In the genomic region with DNA sequence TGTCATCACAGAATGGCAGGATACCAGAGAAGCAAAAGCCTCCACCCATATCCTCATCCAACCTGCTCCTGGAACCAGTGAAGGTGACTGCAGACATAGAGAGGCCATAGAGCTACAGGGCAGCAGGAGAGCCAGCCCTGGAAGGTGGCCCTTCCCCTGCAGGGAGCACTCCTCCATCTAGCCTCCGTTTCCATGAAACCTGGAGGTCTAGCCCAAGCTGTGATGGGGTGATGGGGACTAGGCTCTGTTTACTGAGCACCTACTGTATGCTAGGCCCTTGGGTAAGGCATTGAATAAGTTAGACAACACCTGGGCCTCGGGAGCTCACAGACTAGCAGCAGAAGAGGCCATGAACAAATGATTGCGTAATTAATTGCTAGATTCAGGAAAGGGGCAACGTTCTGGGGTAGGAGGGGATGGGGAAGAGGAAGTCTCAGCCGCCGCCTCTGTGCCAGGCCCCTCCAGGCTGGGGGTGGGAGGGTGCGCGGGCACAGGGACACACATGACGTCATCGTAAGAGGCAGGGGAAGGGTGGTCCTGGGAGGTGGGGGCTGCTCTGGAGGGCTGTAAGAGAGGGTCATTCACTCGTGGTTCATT, we compare ENCODE assay signal across 8 cellular contexts. TPM values are rescaled to one million over a fixed set of nuclear protein-coding genes. Genes with fewer than 3 reads are reported as not detected.
A peak's percentile ranks its signal among the peaks of the same experiment; 100 is the strongest.
DNase-seq lines count a peak whose midpoint lies in the region; ATAC-seq, FAIRE-seq and TF ChIP-seq lines count a peak whose summit lies in the region.

No MANE protein-coding gene starts in this region.

- H3K27ac ChIP-seq in CD8-positive, alpha-beta T cell (ENCODE audit: low read depth, low read length): peak overlapping the region; percentile 51
- H3K27ac ChIP-seq in MM.1S (ENCODE audit: low read length) (no peak overlapping the region), small intestine (ENCODE audit: low read depth in 1 of 2, low read length in 1 of 2) (peak overlapping the region in 1 of 2 donors; percentile 46)

- peaks cover 2% of the 10 kb centered on the region for H3K36me3 Mint-ChIP-seq in CD8-positive, alpha-beta T cell

- TF ChIP-seq CTCF in CD8-positive, alpha-beta T cell (IDR thresholded peaks at IDR 0.05): no peak
- TF ChIP-seq CTCF in MM.1S (IDR thresholded peaks at IDR 0.05; ENCODE audit: low read length) (no peak), GM10266 (IDR thresholded peaks at IDR 0.05; ENCODE audit: control insufficient read depth, insufficient read depth, low read depth, missing control alignments) (no peak)

- FAIRE-seq in small intestine (lab: Jason Lieb, UNC): no peak

- peak overlapping the region; percentile 72; the same call in 1 of the 2 replicates for H2AFZ ChIP-seq in MM.1S (ENCODE audit: low read length)

- peaks cover 18% of the 10 kb centered on the region for H3K4me1 Mint-ChIP-seq in CD8-positive, alpha-beta T cell (ENCODE audit: low read depth)

- H3K4me1 ChIP-seq in CD8-positive, alpha-beta T cell (ENCODE audit: insufficient read depth, low read length): peaks cover 33% of the 10 kb centered on the region
- no peaks in the 10 kb centered on the region for H3K4me1 ChIP-seq in MM.1S (ENCODE audit: low read length)
- peaks cover 6% of the 10 kb centered on the region for H3K4me1 ChIP-seq in adipocyte (ENCODE audit: control insufficient read depth, insufficient read depth, low read length)
- H3K4me1 ChIP-seq in small intestine (ENCODE audit: control insufficient read depth in 2 of 2, insufficient read depth in 1 of 2, low read depth in 1 of 2, low read length in 1 of 2): no peaks in the 10 kb centered on the region

- intact Hi-C loops in CD8-positive, alpha-beta T cell (cut with DNase I, micrococcal nuclease): loop anchor here in 1 of 2 experiments (1.0 kb wide), 1 partner anchor 48 kb away; no protein-coding TSS in a partner anchor

- H3K9me3 Mint-ChIP-seq in CD8-positive, alpha-beta T cell: no peaks in the 10 kb centered on the region

- H3K9ac ChIP-seq in MM.1S (ENCODE audit: low read length) (no peak overlapping the region), adipocyte (ENCODE audit: low read length) (peak overlapping the region; percentile 64)

- POLR2A ChIA-PET in CD8-positive, alpha-beta T cell (lab: Charles Lee): interaction anchor here (0.6 to 2.6 kb wide), 5 partner anchors 15 to 180 kb away, joined by 3 to 14 read pairs (median 5); a partner anchor contains a TSS

- no peaks in the 10 kb centered on the region for H3K9me2 ChIP-seq in MM.1S (replicated peaks; ENCODE audit: insufficient read depth, low read length)

- peak overlapping the region; percentile 77; the same call in 1 of the 2 replicates for H3K4me2 ChIP-seq in MM.1S (ENCODE audit: low read depth, low read length)

- H3K36me3 ChIP-seq in CD8-positive, alpha-beta T cell (ENCODE audit: insufficient read depth, low read length): no peaks in the 10 kb centered on the region
- no peaks in the 10 kb centered on the region for H3K36me3 ChIP-seq in MM.1S (replicated peaks; ENCODE audit: insufficient read depth, low read length)
- H3K36me3 ChIP-seq in adipocyte (ENCODE audit: control insufficient read depth, insufficient read depth, low read length, severe bottlenecking): no peaks in the 10 kb centered on the region
- no peaks in the 10 kb centered on the region for H3K36me3 ChIP-seq in small intestine (ENCODE audit: control insufficient read depth in 2 of 2, insufficient read depth in 2 of 2, low read length in 2 of 2)

- no peaks in the 10 kb centered on the region for H3K27me3 ChIP-seq in CD8-positive, alpha-beta T cell (ENCODE audit: insufficient read depth, low read length)
- H3K27me3 ChIP-seq in MM.1S (replicated peaks; ENCODE audit: insufficient read depth, low read length) (peaks cover 17% of the 10 kb centered on the region), adipocyte (replicated peaks; ENCODE audit: control insufficient read depth, insufficient read depth, low read length) (peaks cover 7% of the 10 kb centered on the region), small intestine (ENCODE audit: control insufficient read depth in 2 of 2, insufficient read depth in 2 of 2, low read length in 2 of 2) (peaks cover 3 to 4% of the 10 kb centered on the region in 2 donors)

- CTCF ChIA-PET in CD8-positive, alpha-beta T cell (lab: Charles Lee): interaction anchor here (0.6 to 1.2 kb wide), 6 partner anchors 23 to 180 kb away, joined by 3 to 4 read pairs (median 4); a partner anchor contains a TSS

- H3K79me2 ChIP-seq in MM.1S (ENCODE audit: low read length): no peaks in the 10 kb centered on the region

- H3K4me3 Mint-ChIP-seq in CD8-positive, alpha-beta T cell: peak overlapping the region; percentile 89

- H3K27ac Mint-ChIP-seq in CD8-positive, alpha-beta T cell: peak overlapping the region; percentile 83

- WGBS in small intestine, 3 donors: 26 to 37% (median 34%) methylated on average over 11 of the region's 11 CpGs

- peak overlapping the region; percentile 64 for H3K4me3 ChIP-seq in CD8-positive, alpha-beta T cell (ENCODE audit: low read depth, low read length)
- H3K4me3 ChIP-seq in MM.1S (ENCODE audit: low read length) (peak overlapping the region; percentile 53; the same call in 1 of the 2 replicates), adipocyte (ENCODE audit: low read length) (peak overlapping the region; percentile 76), iPS-11a (ENCODE audit: low read depth, low read length) (peak overlapping the region; percentile 58), small intestine (ENCODE audit: low read depth in 1 of 2, low read length in 2 of 2) (peak overlapping the region; percentile 61 to 73)

- H3K9me3 ChIP-seq in CD8-positive, alpha-beta T cell (ENCODE audit: low read length): no peaks in the 10 kb centered on the region
- H3K9me3 ChIP-seq in MM.1S (replicated peaks; ENCODE audit: insufficient read depth, low read length): no peaks in the 10 kb centered on the region
- H3K9me3 ChIP-seq in adipocyte (ENCODE audit: control insufficient read depth, low read length): no peaks in the 10 kb centered on the region
- H3K9me3 ChIP-seq in small intestine (ENCODE audit: control insufficient read depth, low read depth): no peaks in the 10 kb centered on the region

- DNase-seq in CD8-positive, alpha-beta T cell: peak in 2 of 7 experiments; percentile 22 to 44
- no peak for DNase-seq in MM.1S
- DNase-seq in adipocyte (ENCODE audit: low read depth): no peak
- no peak for DNase-seq in small intestine
- DNase-seq in GM10266 (ENCODE audit: extremely low spot score): no peak
- no peak for DNase-seq in NCI-H1417 (lab: John Stamatoyannopoulos, UW)

- no peaks in the 10 kb centered on the region for H4K20me1 ChIP-seq in MM.1S (ENCODE audit: insufficient read depth, low read length)

- ATAC-seq in CD8-positive, alpha-beta T cell: peak; percentile 53
- ATAC-seq in GM18867 (IDR thresholded peaks at IDR 0.05; ENCODE audit: unreplicated experiment): no peak

- H3K27me3 Mint-ChIP-seq in CD8-positive, alpha-beta T cell (ENCODE audit: low read depth): peaks cover 2% of the 10 kb centered on the region

- no peaks in the 10 kb centered on the region for H3F3A ChIP-seq in MM.1S (ENCODE audit: insufficient read depth, low read length)

RNA-seq across cellular contexts. Expression of a gene that starts 0.8 kb away (rescaled TPM):
- total RNA-seq in CD8-positive, alpha-beta T cell: 1 to 10 TPM; 1.9 to 2.6 TPM
- polyA plus RNA-seq in small intestine: 10 to 100 TPM in 1 of 3 donors, 1 to 10 TPM in 1, not detected in 1; 1.4 to 10.7 TPM

RNA-seq across cellular contexts. Expression of a gene that starts 29.6 kb away (rescaled TPM):
- 1,000 to 10,000 TPM; 3,777 to 3,874 TPM for total RNA-seq in CD8-positive, alpha-beta T cell
- polyA plus RNA-seq in small intestine: 1,000 to 10,000 TPM; 1,757 to 4,298 (median 3,624) TPM

RNA-seq across cellular contexts. Expression of a gene that starts 50.6 kb away (rescaled TPM):
- 10 to 100 TPM; 15.3 to 16.5 TPM for total RNA-seq in CD8-positive, alpha-beta T cell
- polyA plus RNA-seq in small intestine: 10 to 100 TPM; 11.1 to 17.1 (median 17.0) TPM
